13 cellular contexts compared by ENCODE assay signal in the genomic region with DNA sequence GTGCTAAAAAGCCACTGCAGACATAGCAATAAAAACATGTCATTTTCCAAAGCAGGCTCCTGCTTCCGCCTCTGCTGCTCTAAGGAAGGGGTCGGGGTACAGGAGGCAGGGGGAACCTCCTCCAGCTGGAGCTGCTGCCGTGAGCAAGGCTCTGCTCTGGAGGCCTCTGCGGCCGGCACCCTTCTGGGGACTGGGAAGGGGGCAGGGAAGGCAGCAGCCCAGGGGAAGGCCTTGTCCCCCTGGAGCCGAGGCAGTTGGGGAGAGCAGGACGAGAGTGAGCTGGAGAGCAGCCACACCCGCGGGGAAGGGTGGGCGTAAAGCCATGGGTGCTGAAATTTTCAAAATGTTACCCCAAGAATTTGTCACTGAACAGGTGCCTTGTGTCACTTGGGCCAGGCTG. TPM values are rescaled to one million over a fixed set of nuclear protein-coding genes. Genes with fewer than 3 reads are reported as not detected.
A peak's percentile ranks its signal among the peaks of the same experiment; 100 is the strongest.
DNase-seq lines count a peak whose midpoint lies in the region; ATAC-seq, FAIRE-seq and TF ChIP-seq lines count a peak whose summit lies in the region.
"Not testable (repeated sequence)": the region's sequence is repeated elsewhere in the genome, so short reads cannot be mapped to it uniquely, and the experiment has no call there.
"Had no signal": no experiment of that assay in that cellular context is flagged by ENCODE, and none has a peak within 500 bp of the region (broad histone marks: within the 10 kb centered on the region; RNA-seq: fewer than 3 reads in every experiment).

No MANE protein-coding gene starts in this region.

- not testable (repeated sequence) for H2AFZ ChIP-seq in K562 (ENCODE audit: low read depth, low read length)

- peak overlapping the region in 1 of 2 experiments; percentile 52; a peak in 1 of 4 replicates for H3K9ac ChIP-seq in K562 (ENCODE audit: insufficient read depth in 1 of 2, low read depth in 2 of 2, low read length in 2 of 2)
- H3K9ac ChIP-seq in kidney (ENCODE audit: low read length in 2 of 2) = not testable (repeated sequence)

- H3K4me3 ChIP-seq in HEK293 (ENCODE audit: low read depth, low read length); K562; kidney (ENCODE audit: low read length in 2 of 2); psoas muscle: not testable (repeated sequence)

- CTCF ChIA-PET in HEK293 (lab: Yijun Ruan, JAX); K562 (lab: Yijun Ruan, JAX; ENCODE audit: low intra/inter-chr PET ratio): not testable (repeated sequence)

- not testable (repeated sequence) for H3K4me2 ChIP-seq in K562 (ENCODE audit: insufficient read depth, low read length)

- not testable (repeated sequence) for BruUV-seq in K562 (replicated peaks; lab: Mats Ljungman, UMichigan)

- H3K9me1 ChIP-seq in K562 (ENCODE audit: control insufficient read depth, insufficient read depth, low read length) = not testable (repeated sequence)

- H3K9me3 ChIP-seq in HEK293 (ENCODE audit: control insufficient read depth, insufficient read depth, low read depth, low read length); K562 (replicated peaks; ENCODE audit: control insufficient read depth, insufficient read depth, low read depth, low read length); kidney (ENCODE audit: control insufficient read depth in 1 of 2, low read length in 2 of 2); psoas muscle: not testable (repeated sequence)

- in situ Hi-C loops in K562 (cut with MboI) = not testable (repeated sequence)

- DNase-seq in K562 (ENCODE audit: extremely low read depth in 1 of 4, low spot score in 3 of 4); stimulated activated effector memory CD8-positive, alpha-beta T cell treated with anti-CD3 and anti-CD28 coated beads, Interleukin-12 subunit alpha, Interleukin-12 subunit beta, amount 100 ng/mL, for 72 hours (ENCODE audit: low spot score in 2 of 2): not testable (repeated sequence)
- DNase-seq in kidney = peak; percentile 61
- DNase-seq in psoas muscle = peak in 1 of 2 donors; percentile 53

- not testable (repeated sequence) for H3K79me2 ChIP-seq in K562 (ENCODE audit: control insufficient read depth, insufficient read depth, low read length)

- not testable (repeated sequence) for H3K4me1 Mint-ChIP-seq in stimulated activated effector memory CD8-positive, alpha-beta T cell treated with anti-CD3 and anti-CD28 coated beads, Interleukin-12 subunit alpha, Interleukin-12 subunit beta, amount 100 ng/mL, for 72 hours

- TF ChIP-seq CTCF in HEK293 (tag by site-specific recombination; IDR thresholded peaks at IDR 0.05); K562 (IDR thresholded peaks at IDR 0.05 in 2 of 3, conservative IDR thresholded peaks at IDR 0.05 in 1 of 3; ENCODE audit: insufficient read depth in 2 of 3, low read depth in 1 of 3, low read length in 3 of 3); kidney (IDR thresholded peaks at IDR 0.05; ENCODE audit: borderline replicate concordance, extremely low read depth, insufficient read depth); psoas muscle (IDR thresholded peaks at IDR 0.05): not testable (repeated sequence)

- H3K27me3 ChIP-seq in K562 (ENCODE audit: control insufficient read depth in 2 of 2, insufficient read depth in 2 of 2, low read length in 2 of 2); psoas muscle (ENCODE audit: insufficient read depth in 3 of 3, low read length in 2 of 3): not testable (repeated sequence)

- not testable (repeated sequence) for H3K4me1 ChIP-seq in HEK293 (ENCODE audit: control insufficient read depth, insufficient read depth, low read length); kidney (ENCODE audit: control insufficient read depth in 1 of 2, insufficient read depth in 1 of 2, low read depth in 1 of 2, low read length in 2 of 2)
- peaks cover 0 to 41% of the 10 kb centered on the region in 2 experiments; a peak in 3 of 5 replicates for H3K4me1 ChIP-seq in K562 (replicated peaks in 1 of 2; ENCODE audit: control insufficient read depth in 2 of 2, insufficient read depth in 2 of 2, low read length in 2 of 2)
- peaks cover 13% of the 10 kb centered on the region for H3K4me1 ChIP-seq in psoas muscle

- H3K36me3 ChIP-seq in HEK293 (ENCODE audit: control insufficient read depth in 2 of 2, insufficient read depth in 1 of 2, low read length in 2 of 2) (peaks cover 0 to 75% of the 10 kb centered on the region in 2 experiments; a peak in 1 of 3 replicates), K562 (ENCODE audit: control insufficient read depth, insufficient read depth, low read length) (peaks cover 63% of the 10 kb centered on the region; the same call in 1 of the 3 replicates), psoas muscle (ENCODE audit: insufficient read depth in 1 of 2, low read depth in 1 of 2) (peaks cover 2 to 11% of the 10 kb centered on the region in 2 donors)
- not testable (repeated sequence) for H3K36me3 ChIP-seq in kidney (ENCODE audit: control insufficient read depth in 1 of 2, insufficient read depth in 2 of 2, low read length in 2 of 2)

- not testable (repeated sequence) for TF ChIP-seq POLR2A in K562 (conservative IDR thresholded peaks at IDR 0.05)

- not testable (repeated sequence) for TF ChIP-seq RAD21 in K562 (CRISPR knock-in tag; conservative IDR thresholded peaks at IDR 0.05 in 1 of 2, IDR thresholded peaks at IDR 0.05 in 1 of 2)

- H4K20me1 ChIP-seq in K562 (replicated peaks; ENCODE audit: control insufficient read depth, insufficient read depth, low read length) = not testable (repeated sequence)

- H3K4me3 Mint-ChIP-seq in stimulated activated effector memory CD8-positive, alpha-beta T cell treated with anti-CD3 and anti-CD28 coated beads, Interleukin-12 subunit alpha, Interleukin-12 subunit beta, amount 100 ng/mL, for 72 hours = not testable (repeated sequence)

- H3K27ac Mint-ChIP-seq in stimulated activated effector memory CD8-positive, alpha-beta T cell treated with anti-CD3 and anti-CD28 coated beads, Interleukin-12 subunit alpha, Interleukin-12 subunit beta, amount 100 ng/mL, for 72 hours = peak overlapping the region; percentile 60

- not testable (repeated sequence) for TF ChIP-seq EP300 in K562 (IDR thresholded peaks at IDR 0.05; ENCODE audit: low read length)

- intact Hi-C loops in K562 (cut with micrococcal nuclease); kidney (cut with DNase I); psoas muscle (cut with DNase I): not testable (repeated sequence)

- 79% methylated on average over 9 of the region's 10 CpGs for WGBS in K562 (ENCODE audit: insufficient coverage, low coverage, missing lambda C conversion rate)
- 55 to 66% (median 62%) methylated on average over 5 to 10 of the region's 10 CpGs for WGBS in psoas muscle, 3 donors

- H3K36me3 Mint-ChIP-seq in stimulated activated effector memory CD8-positive, alpha-beta T cell treated with anti-CD3 and anti-CD28 coated beads, Interleukin-12 subunit alpha, Interleukin-12 subunit beta, amount 100 ng/mL, for 72 hours = peaks cover 13% of the 10 kb centered on the region

- FAIRE-seq in K562 (lab: Jason Lieb, UNC); kidney (lab: Jason Lieb, UNC): not testable (repeated sequence)

- POLR2A ChIA-PET in HEK293 (lab: Yijun Ruan, JAX) = interaction anchor here (1.4 kb wide), 1 partner anchor 12 kb away, joined by 3 read pairs; no protein-coding TSS in a partner anchor
- POLR2A ChIA-PET in K562 (lab: Yijun Ruan, JAX) = not testable (repeated sequence)

- peak; percentile 4 for ATAC-seq in K562
- not testable (repeated sequence) for ATAC-seq in psoas muscle; stimulated activated effector memory CD8-positive, alpha-beta T cell treated with anti-CD3 and anti-CD28 coated beads, Interleukin-12 subunit alpha, Interleukin-12 subunit beta, amount 100 ng/mL, for 72 hours

- not testable (repeated sequence) for H3K9me3 Mint-ChIP-seq in stimulated activated effector memory CD8-positive, alpha-beta T cell treated with anti-CD3 and anti-CD28 coated beads, Interleukin-12 subunit alpha, Interleukin-12 subunit beta, amount 100 ng/mL, for 72 hours

- peak overlapping the region; percentile 11; the same call in 1 of the 2 replicates for H3K27ac ChIP-seq in HEK293 (ENCODE audit: extremely low read depth, low read depth, low read length)
- H3K27ac ChIP-seq in K562 (ENCODE audit: extremely low read depth, low read depth, low read length); kidney (ENCODE audit: low read depth in 2 of 2, low read length in 2 of 2): not testable (repeated sequence)
- H3K27ac ChIP-seq in psoas muscle = peak overlapping the region; percentile 81

RNA-seq across cellular contexts. Expression of gene SLC6A8, which starts 8.8 kb away (rescaled TPM):
- 456 and 1,096 TPM in 2 replicates for total RNA-seq in K562 (2011; cell fraction: chromatin; rRNA removed; ENCODE audit: low replicate concordance)
- total RNA-seq in K562 (2011; cell fraction: nucleolus; rRNA removed) = 646 and 663 TPM in 2 replicates
- 500 and 510 TPM in 2 replicates for total RNA-seq in K562 (2011; cell fraction: nucleoplasm; rRNA removed)
- total RNA-seq in K562 (2014; rRNA removed) (29.6 and 45.6 TPM in 2 replicates), K562 (2014; rRNA removed; fragmentation: Illumina TruSeq; extraction: Trizol) (24.7 and 34.3 TPM in 2 replicates), K562 (2015; rRNA removed; fragmentation: Illumina TruSeq; extraction: Trizol) (30.3 and 31.0 TPM in 2 replicates), K562 (2021) (122 and 144 TPM in 2 replicates), kidney (110 TPM), psoas muscle (100 to 1,000 TPM in 2 of 4 donors, 10 to 100 TPM in 2; 82.2 to 256 (median 117) TPM)
- polyA plus RNA-seq in K562 (2011; rRNA removed) (139 and 294 TPM in 2 replicates), K562 (2014; fragmentation: Illumina TruSeq; extraction: Trizol) (73.5 and 87.0 TPM in 2 replicates), K562 (2014; fragmentation: Nextera tagmentation; extraction: Ambion mirVana) (1 to 10 TPM in 1 of 2 experiments, under 1 TPM in 1; 0.68 to 1.7 TPM), K562 (2014; rRNA removed) (76.7 and 77.6 TPM in 2 replicates), kidney (ENCODE audit: insufficient read depth, low read depth, low replicate concordance) (79.7 TPM), psoas muscle (100 to 1,000 TPM in 2 of 3 donors, 10 to 100 TPM in 1; 84.9 to 209 (median 104) TPM)
- 237 and 320 TPM in 2 replicates for polyA plus RNA-seq in K562 (2011; cell fraction: cytosol; rRNA removed)
- 1,046 and 1,667 TPM in 2 replicates for polyA plus RNA-seq in K562 (2011; cell fraction: nucleus; rRNA removed)
- 94.9 and 162 TPM in 2 replicates for polyA plus RNA-seq in K562 (2012)
- polyA minus RNA-seq in K562 (2011; rRNA and poly(A)+ RNA removed) = 85.5 and 108 TPM in 2 replicates
- polyA minus RNA-seq in K562 (2011; cell fraction: cytosol; rRNA and poly(A)+ RNA removed) = 134 and 269 TPM in 2 replicates
- polyA minus RNA-seq in K562 (2011; cell fraction: nucleus; rRNA and poly(A)+ RNA removed) = 124 and 281 TPM in 2 replicates

RNA-seq across cellular contexts. Expression of gene PNCK, which starts 22.9 kb away (rescaled TPM):
- total RNA-seq in K562 (2011; cell fraction: chromatin; rRNA removed; ENCODE audit: low replicate concordance) = 17.5 and 43.4 TPM in 2 replicates
- 37.0 TPM in 2 replicates for total RNA-seq in K562 (2011; cell fraction: nucleolus; rRNA removed)
- total RNA-seq in K562 (2011; cell fraction: nucleoplasm; rRNA removed) = 18.2 and 26.2 TPM in 2 replicates
- total RNA-seq in K562 (2014; rRNA removed) (1.3 and 1.4 TPM in 2 replicates), K562 (2014; rRNA removed; fragmentation: Illumina TruSeq; extraction: Trizol) (0.25 and 0.48 TPM in 2 replicates), K562 (2015; rRNA removed; fragmentation: Illumina TruSeq; extraction: Trizol) (0.51 and 0.79 TPM in 2 replicates), K562 (2021) (1.9 and 2.2 TPM in 2 replicates), kidney (1.5 TPM), psoas muscle (1 to 10 TPM in 1 of 4 donors, under 1 TPM in 3; 0.79 to 1.9 (median 0.92) TPM)
- polyA plus RNA-seq in K562 (2011; rRNA removed) (7.5 and 23.6 TPM in 2 replicates), K562 (2014; fragmentation: Illumina TruSeq; extraction: Trizol) (1.0 and 1.2 TPM in 2 replicates), K562 (2014; fragmentation: Nextera tagmentation; extraction: Ambion mirVana) (under 1 TPM in 1 of 2 experiments, not detected in 1; 0.13 TPM), K562 (2014; rRNA removed) (1.7 and 2.5 TPM in 2 replicates), kidney (ENCODE audit: insufficient read depth, low read depth, low replicate concordance) (5.5 TPM), psoas muscle (1 to 10 TPM in 1 of 3 donors, under 1 TPM in 2; 0.21 to 1.0 (median 0.35) TPM)
- 10.0 and 17.5 TPM in 2 replicates for polyA plus RNA-seq in K562 (2011; cell fraction: cytosol; rRNA removed)
- 100 and 212 TPM in 2 replicates for polyA plus RNA-seq in K562 (2011; cell fraction: nucleus; rRNA removed)
- 6.0 and 17.0 TPM in 2 replicates for polyA plus RNA-seq in K562 (2012)
- 3.5 and 6.7 TPM in 2 replicates for polyA minus RNA-seq in K562 (2011; rRNA and poly(A)+ RNA removed)
- polyA minus RNA-seq in K562 (2011; cell fraction: cytosol; rRNA and poly(A)+ RNA removed) = 2.9 and 11.2 TPM in 2 replicates
- 20.6 and 48.3 TPM in 2 replicates for polyA minus RNA-seq in K562 (2011; cell fraction: nucleus; rRNA and poly(A)+ RNA removed)
- total RNA-seq: CD4-positive, alpha-beta memory T cell; CD8-positive, alpha-beta memory T cell; Daoy; G401 had no signal
- polyA plus RNA-seq: AG04450; CD14-positive monocyte; CD4-positive, alpha-beta memory T cell; CD4-positive, CD25-positive, alpha-beta regulatory T cell; CD8-positive, alpha-beta memory T cell had no signal

RNA-seq across cellular contexts. Expression of gene BCAP31, which starts 27.6 kb away (rescaled TPM):
- total RNA-seq in K562 (2011; cell fraction: chromatin; rRNA removed; ENCODE audit: low replicate concordance) = 194 and 313 TPM in 2 replicates
- 389 and 398 TPM in 2 replicates for total RNA-seq in K562 (2011; cell fraction: nucleolus; rRNA removed)
- total RNA-seq in K562 (2011; cell fraction: nucleoplasm; rRNA removed) = 299 and 322 TPM in 2 replicates
- total RNA-seq in K562 (2014; rRNA removed) = 156 and 184 TPM in 2 replicates
- total RNA-seq in K562 (2014; rRNA removed; fragmentation: Illumina TruSeq; extraction: Trizol) = 206 and 225 TPM in 2 replicates
- 170 and 173 TPM in 2 replicates for total RNA-seq in K562 (2015; rRNA removed; fragmentation: Illumina TruSeq; extraction: Trizol)
- total RNA-seq in K562 (2021) = 261 and 262 TPM in 2 replicates
- 157 and 186 TPM in 2 replicates for polyA plus RNA-seq in K562 (2011; rRNA removed)
- 164 and 227 TPM in 2 replicates for polyA plus RNA-seq in K562 (2011; cell fraction: cytosol; rRNA removed)
- polyA plus RNA-seq in K562 (2011; cell fraction: nucleus; rRNA removed) = 115 and 116 TPM in 2 replicates
- 235 and 441 TPM in 2 replicates for polyA plus RNA-seq in K562 (2012)
- polyA plus RNA-seq in K562 (2014; fragmentation: Illumina TruSeq; extraction: Trizol) = 188 and 219 TPM in 2 replicates
- 100 to 1,000 TPM; 562 to 683 TPM for polyA plus RNA-seq in K562 (2014; fragmentation: Nextera tagmentation; extraction: Ambion mirVana)
- 175 and 176 TPM in 2 replicates for polyA plus RNA-seq in K562 (2014; rRNA removed)
- 177 and 181 TPM in 2 replicates for polyA minus RNA-seq in K562 (2011; rRNA and poly(A)+ RNA removed)
- polyA minus RNA-seq in K562 (2011; cell fraction: cytosol; rRNA and poly(A)+ RNA removed) = 74.4 and 86.4 TPM in 2 replicates
- polyA minus RNA-seq in K562 (2011; cell fraction: nucleus; rRNA and poly(A)+ RNA removed) = 30.8 and 43.7 TPM in 2 replicates
- 218 TPM for total RNA-seq in kidney
- polyA plus RNA-seq in kidney (ENCODE audit: insufficient read depth, low read depth, low replicate concordance) = 246 TPM
- 10 to 100 TPM; 65.4 to 71.6 (median 66.0) TPM for total RNA-seq in psoas muscle
- polyA plus RNA-seq in psoas muscle = 10 to 100 TPM; 63.7 to 97.3 (median 72.1) TPM

RNA-seq across cellular contexts. Expression of gene ABCD1, which starts 28.1 kb away (rescaled TPM):
- 3.4 and 16.6 TPM in 2 replicates for total RNA-seq in K562 (2011; cell fraction: chromatin; rRNA removed; ENCODE audit: low replicate concordance)
- total RNA-seq in K562 (2011; cell fraction: nucleolus; rRNA removed) = 12.9 and 17.3 TPM in 2 replicates
- total RNA-seq in K562 (2011; cell fraction: nucleoplasm; rRNA removed) = 7.3 TPM in 2 replicates
- total RNA-seq in K562 (2014; rRNA removed) (3.9 and 6.0 TPM in 2 replicates), K562 (2014; rRNA removed; fragmentation: Illumina TruSeq; extraction: Trizol) (0.80 and 1.4 TPM in 2 replicates), K562 (2015; rRNA removed; fragmentation: Illumina TruSeq; extraction: Trizol) (2.8 and 3.1 TPM in 2 replicates), K562 (2021) (6.9 and 7.1 TPM in 2 replicates), kidney (13.7 TPM), psoas muscle (10 to 100 TPM; 16.0 to 27.1 (median 20.9) TPM)
- polyA plus RNA-seq in K562 (2011; rRNA removed) (1.6 and 3.8 TPM in 2 replicates), K562 (2014; fragmentation: Illumina TruSeq; extraction: Trizol) (2.2 and 3.5 TPM in 2 replicates), K562 (2014; fragmentation: Nextera tagmentation; extraction: Ambion mirVana) (under 1 TPM; 0.07 to 0.18 TPM), K562 (2014; rRNA removed) (3.8 and 5.2 TPM in 2 replicates), kidney (ENCODE audit: insufficient read depth, low read depth, low replicate concordance) (5.2 TPM), psoas muscle (10 to 100 TPM; 11.7 to 36.0 (median 15.8) TPM)
- 2.8 and 5.5 TPM in 2 replicates for polyA plus RNA-seq in K562 (2011; cell fraction: cytosol; rRNA removed)
- 8.7 and 16.4 TPM in 2 replicates for polyA plus RNA-seq in K562 (2011; cell fraction: nucleus; rRNA removed)
- 6.3 and 9.6 TPM in 2 replicates for polyA plus RNA-seq in K562 (2012)
- 1.8 and 2.6 TPM in 2 replicates for polyA minus RNA-seq in K562 (2011; rRNA and poly(A)+ RNA removed)
- 4.3 and 4.4 TPM in 2 replicates for polyA minus RNA-seq in K562 (2011; cell fraction: cytosol; rRNA and poly(A)+ RNA removed)
- 7.9 and 8.4 TPM in 2 replicates for polyA minus RNA-seq in K562 (2011; cell fraction: nucleus; rRNA and poly(A)+ RNA removed)

RNA-seq across cellular contexts. Expression of gene DUSP9, which starts 49.5 kb away (rescaled TPM):
- total RNA-seq in K562 (2011; cell fraction: chromatin; rRNA removed; ENCODE audit: low replicate concordance) = 2.3 and 6.4 TPM in 2 replicates
- total RNA-seq in K562 (2011; cell fraction: nucleolus; rRNA removed) = 6.8 and 7.3 TPM in 2 replicates
- total RNA-seq in K562 (2011; cell fraction: nucleoplasm; rRNA removed) = 3.4 and 3.9 TPM in 2 replicates
- 10.6 and 17.8 TPM in 2 replicates for total RNA-seq in K562 (2014; rRNA removed)
- 2.5 and 3.2 TPM in 2 replicates for total RNA-seq in K562 (2014; rRNA removed; fragmentation: Illumina TruSeq; extraction: Trizol)
- total RNA-seq in K562 (2015; rRNA removed; fragmentation: Illumina TruSeq; extraction: Trizol) = 4.6 and 5.2 TPM in 2 replicates
- 13.0 and 14.1 TPM in 2 replicates for total RNA-seq in K562 (2021)
- 8.8 and 20.5 TPM in 2 replicates for polyA plus RNA-seq in K562 (2011; rRNA removed)
- 22.4 and 26.1 TPM in 2 replicates for polyA plus RNA-seq in K562 (2011; cell fraction: cytosol; rRNA removed)
- polyA plus RNA-seq in K562 (2011; cell fraction: nucleus; rRNA removed) = 11.9 and 18.7 TPM in 2 replicates
- 7.4 and 10.8 TPM in 2 replicates for polyA plus RNA-seq in K562 (2012)
- polyA plus RNA-seq in K562 (2014; fragmentation: Illumina TruSeq; extraction: Trizol) = 5.5 and 7.1 TPM in 2 replicates
- under 1 TPM; 0.11 to 0.31 TPM for polyA plus RNA-seq in K562 (2014; fragmentation: Nextera tagmentation; extraction: Ambion mirVana)
- 8.4 and 9.2 TPM in 2 replicates for polyA plus RNA-seq in K562 (2014; rRNA removed)
- polyA minus RNA-seq in K562 (2011; rRNA and poly(A)+ RNA removed) = 5.2 and 5.5 TPM in 2 replicates
- polyA minus RNA-seq in K562 (2011; cell fraction: cytosol; rRNA and poly(A)+ RNA removed) = 7.3 and 20.2 TPM in 2 replicates
- polyA minus RNA-seq in K562 (2011; cell fraction: nucleus; rRNA and poly(A)+ RNA removed) = 2.7 and 6.7 TPM in 2 replicates
- 4.7 TPM for total RNA-seq in kidney
- 81.4 TPM for polyA plus RNA-seq in kidney (ENCODE audit: insufficient read depth, low read depth, low replicate concordance)
- total RNA-seq in psoas muscle = not detected
- not detected for polyA plus RNA-seq in psoas muscle
- total RNA-seq: CD4-positive, alpha-beta memory T cell; CD4-positive, CD25-positive, alpha-beta regulatory T cell had no signal
- polyA plus RNA-seq: AG04450; CD14-positive monocyte; CD4-positive, alpha-beta memory T cell; CD4-positive, CD25-positive, alpha-beta regulatory T cell; GM12878 had no signal
